Comparison of ENCODE assay signal across 7 cellular contexts in the genomic region with DNA sequence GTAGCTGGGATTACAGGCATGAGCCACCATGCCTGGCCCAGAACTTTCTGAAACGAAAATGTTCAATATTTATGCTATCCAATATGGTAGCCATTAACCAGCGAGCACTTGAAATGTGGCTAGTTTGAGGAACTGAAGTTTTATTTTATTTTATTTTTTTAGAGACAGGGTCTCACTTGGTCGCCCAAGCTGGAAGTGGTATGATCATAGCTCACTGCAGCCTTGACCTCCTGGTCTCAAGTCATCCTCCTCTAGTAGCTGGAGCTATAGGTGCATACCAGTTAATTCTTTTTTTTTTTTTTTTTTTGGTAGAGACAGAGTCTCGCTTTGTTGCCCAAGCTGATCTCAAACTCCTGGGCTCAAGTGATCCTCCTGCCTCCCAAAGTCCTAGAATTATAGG.
DNase-seq lines count a peak whose midpoint lies in the region; ATAC-seq, FAIRE-seq and TF ChIP-seq lines count a peak whose summit lies in the region.
"Not testable (repeated sequence)": the region's sequence is repeated elsewhere in the genome, so short reads cannot be mapped to it uniquely, and the experiment has no call there.

No MANE protein-coding gene starts in this region.

- SMC1A ChIA-PET in GM12878 (lab: Charles Lee; ENCODE audit: uncharacterized antibody, unreplicated experiment): interaction anchor here (0.9 to 1.8 kb wide), 10 partner anchors 9 to 94 kb away, joined by 3 to 6 read pairs (median 4); no protein-coding TSS in a partner anchor

- TF ChIP-seq POLR2A in GM12891 (IDR thresholded peaks at IDR 0.05; ENCODE audit: low read depth, low read length); GM12878 (IDR thresholded peaks at IDR 0.05; ENCODE audit: low read depth, low read length); HepG2 (IDR thresholded peaks at IDR 0.05; ENCODE audit: insufficient read depth in 1 of 2, low read depth in 2 of 2, low read length in 2 of 2): not testable (repeated sequence)

- POLR2A ChIA-PET in GM12878 (lab: Charles Lee): interaction anchor here (0.6 to 1.7 kb wide), 6 partner anchors 18 to 215 kb away, joined by 3 to 6 read pairs (median 4); no protein-coding TSS in a partner anchor
- POLR2A ChIA-PET in HepG2 (lab: Yijun Ruan, JAX): not testable (repeated sequence)

- not testable (repeated sequence) for TF ChIP-seq EP300 in GM12878 (IDR thresholded peaks at IDR 0.05; ENCODE audit: borderline replicate concordance in 1 of 2, control insufficient read depth in 1 of 2, low read depth in 2 of 2, low read length in 2 of 2); HepG2 (IDR thresholded peaks at IDR 0.05; ENCODE audit: low read depth in 2 of 2, low read length in 2 of 2); HepG2 (CRISPR knock-in tag; IDR thresholded peaks at IDR 0.05; ENCODE audit: borderline replicate concordance)

- not testable (repeated sequence) for TF ChIP-seq RAD21 in GM12878 (IDR thresholded peaks at IDR 0.05; ENCODE audit: insufficient read depth, low read depth, low read length); HepG2 (CRISPR knock-in tag; IDR thresholded peaks at IDR 0.05)

- not testable (repeated sequence) for H3K4me2 ChIP-seq in GM12878 (ENCODE audit: control insufficient read depth, insufficient read depth); HepG2 (ENCODE audit: low read depth, low read length)

- not testable (repeated sequence) for H3K36me3 ChIP-seq in GM12878 (ENCODE audit: control insufficient read depth in 2 of 2, insufficient read depth in 2 of 2, low read length in 1 of 2); HepG2 (replicated peaks in 1 of 2; ENCODE audit: control insufficient read depth in 1 of 2, insufficient read depth in 2 of 2, low read length in 2 of 2)

- not testable (repeated sequence) for TF ChIP-seq CTCF in GM12878 (IDR thresholded peaks at IDR 0.05 in 2 of 3, conservative IDR thresholded peaks at IDR 0.05 in 1 of 3; ENCODE audit: control insufficient read depth in 2 of 3, extremely low read depth in 1 of 3, insufficient read depth in 1 of 3, low read depth in 3 of 3, low read length in 3 of 3); HepG2 (CRISPR knock-in tag; IDR thresholded peaks at IDR 0.05)

- H3K4me3 ChIP-seq in GM12878; HepG2 (replicated peaks in 1 of 3; ENCODE audit: insufficient read depth in 1 of 3, low read depth in 2 of 3, low read length in 3 of 3): not testable (repeated sequence)

- H2AFZ ChIP-seq in GM12878 (ENCODE audit: control insufficient read depth, low read depth, low read length); HepG2 (ENCODE audit: low read length): not testable (repeated sequence)

- not testable (repeated sequence) for H3K79me2 ChIP-seq in GM12878 (ENCODE audit: control insufficient read depth, insufficient read depth, low read length); HepG2 (ENCODE audit: insufficient read depth, low read length)

- H3K27ac ChIP-seq in GM12878 (ENCODE audit: control insufficient read depth, insufficient read depth); HepG2 (ENCODE audit: extremely low read length, insufficient read depth, low read length): not testable (repeated sequence)

- in situ Hi-C loops in ACHN (cut with HindIII; ENCODE audit: low pct_ligation_motif_present, low pct_unique_long_range_greater_than_20kb, low sequenced_read_pairs); GM12878 (cut with MboI); HepG2 (cut with HindIII; ENCODE audit: extremely low pct_ligation_motif_present, low pct_unique_long_range_greater_than_20kb): not testable (repeated sequence)

- CTCF ChIA-PET in GM12878 (lab: Yijun Ruan, JAX): interaction anchor here (1.3 kb wide), 1 partner anchor 30 kb away, joined by 3 read pairs; no protein-coding TSS in a partner anchor
- CTCF ChIA-PET in HepG2 (lab: Yijun Ruan, JAX; ENCODE audit: low intra/inter-chr PET ratio, low total read pairs): not testable (repeated sequence)

- BruUV-seq in GM12878 (replicated peaks; lab: Mats Ljungman, UMichigan); HepG2 (replicated peaks; lab: Mats Ljungman, UMichigan): not testable (repeated sequence)

- H4K20me1 ChIP-seq in GM12878 (ENCODE audit: control insufficient read depth, insufficient read depth); HepG2 (ENCODE audit: insufficient read depth, low read length): not testable (repeated sequence)

- H3K4me1 ChIP-seq in GM12878 (ENCODE audit: control insufficient read depth, insufficient read depth, low read length); HepG2 (ENCODE audit: insufficient read depth, low read length): not testable (repeated sequence)

- peak; percentile 6 for DNase-seq in ACHN
- DNase-seq in GM12891 (ENCODE audit: insufficient read length, low spot score); HTR-8/SVneo (ENCODE audit: insufficient read length, low spot score); GM12878 (ENCODE audit: low read depth, low spot score); HepG2 (ENCODE audit: low spot score); urothelium cell line (ENCODE audit: low spot score): not testable (repeated sequence)

- intact Hi-C loops in GM12878 (cut with micrococcal nuclease; ENCODE audit: unreplicated experiment); HepG2 (cut with micrococcal nuclease; ENCODE audit: unreplicated experiment): not testable (repeated sequence)

- peak; percentile 50 for ATAC-seq in HG02678 (IDR thresholded peaks at IDR 0.05; ENCODE audit: unreplicated experiment)
- peak; percentile 82 for ATAC-seq in GM12878
- not testable (repeated sequence) for ATAC-seq in HepG2

- not testable (repeated sequence) for H3K27me3 ChIP-seq in GM12878 (replicated peaks in 1 of 2; ENCODE audit: control insufficient read depth in 2 of 2, insufficient read depth in 2 of 2, low read length in 1 of 2); HepG2 (ENCODE audit: control insufficient read depth in 1 of 2, insufficient read depth in 2 of 2, low read length in 2 of 2)

- RAD21 ChIA-PET in GM12878 (lab: Charles Lee; ENCODE audit: unreplicated experiment): interaction anchor here (1.2 kb wide), 1 partner anchor 90 kb away, joined by 3 read pairs; no protein-coding TSS in a partner anchor

- FAIRE-seq in GM12891 (lab: Jason Lieb, UNC) (peak; percentile 90), HTR-8/SVneo (lab: Jason Lieb, UNC) (peak; percentile 84), HepG2 (lab: Jason Lieb, UNC) (peak; percentile 46), urothelium cell line (lab: Jason Lieb, UNC) (peak; percentile 89)
- not testable (repeated sequence) for FAIRE-seq in GM12878 (lab: Jason Lieb, UNC)

- H3K9me3 ChIP-seq in GM12878 (replicated peaks; ENCODE audit: control insufficient read depth, insufficient read depth, low read length); HepG2 (ENCODE audit: low read length): not testable (repeated sequence)

- WGBS in GM12878 (ENCODE audit: insufficient coverage, insufficient replicate concordance, low lambda C conversion rate, missing lambda C conversion rate): 45% methylated on average over 1 of the region's 4 CpGs
- WGBS in HepG2 (ENCODE audit: low lambda C conversion rate): 98% methylated on average over 4 of the region's 4 CpGs

- not testable (repeated sequence) for H3K9ac ChIP-seq in GM12878 (ENCODE audit: control insufficient read depth, insufficient read depth, low read length); HepG2 (ENCODE audit: insufficient read depth, low read depth, low read length)
